Comparison of ENCODE assay signal across 10 cellular contexts in genomic region chr17:43468746-43469544, GRCh38. TPM values are rescaled to one million over a fixed set of nuclear protein-coding genes. Genes with fewer than 3 reads are reported as not detected.
DNase-seq lines count a peak whose midpoint lies in the region; ATAC-seq, FAIRE-seq and TF ChIP-seq lines count a peak whose summit lies in the region.
"Had no signal": no experiment of that assay in that cellular context is flagged by ENCODE, and none has a peak within 500 bp of the region (broad histone marks: within the 10 kb centered on the region; RNA-seq: fewer than 3 reads in every experiment).

No MANE protein-coding gene starts in this region.

- no peak overlapping the region for H3K27ac ChIP-seq in HEK293 (ENCODE audit: extremely low read depth, low read depth, low read length)
- H3K27ac ChIP-seq in RWPE2 (ENCODE audit: poor library complexity, severe bottlenecking), result peak overlapping the region; percentile 94
- H3K27ac ChIP-seq in thymus (ENCODE audit: low read depth), result peak overlapping the region; percentile 67
- no peak overlapping the region for H3K27ac ChIP-seq in small intestine (ENCODE audit: low read depth in 1 of 2, low read length in 1 of 2)

- H3K4me1 ChIP-seq in HEK293 (ENCODE audit: control insufficient read depth, insufficient read depth, low read length) (no peaks in the 10 kb centered on the region), RWPE2 (ENCODE audit: insufficient read depth, poor library complexity, severe bottlenecking) (peaks cover 27% of the 10 kb centered on the region), thymus (ENCODE audit: control insufficient read depth, insufficient read depth, low read length) (no peaks in the 10 kb centered on the region), small intestine (ENCODE audit: control insufficient read depth in 2 of 2, insufficient read depth in 1 of 2, low read depth in 1 of 2, low read length in 1 of 2) (no peaks in the 10 kb centered on the region)

- CTCF ChIA-PET in HEK293 (lab: Yijun Ruan, JAX), result interaction anchor here (0.6 to 4.9 kb wide), 6 partner anchors 10 to 75 kb away, joined by 3 to 39 read pairs (median 4); partner anchors contain the start of gene DHX8

- ATAC-seq in RWPE2 (ENCODE audit: low read depth), result peak; percentile 96
- no peak for ATAC-seq in HG02623 (IDR thresholded peaks at IDR 0.05; ENCODE audit: unreplicated experiment)

- no peak for FAIRE-seq in small intestine (lab: Jason Lieb, UNC)

- H3K36me3 ChIP-seq in HEK293 (ENCODE audit: control insufficient read depth in 2 of 2, insufficient read depth in 1 of 2, low read length in 2 of 2), result no peaks in the 10 kb centered on the region
- no peaks in the 10 kb centered on the region for H3K36me3 ChIP-seq in RWPE2 (ENCODE audit: low read depth)
- H3K36me3 ChIP-seq in thymus (ENCODE audit: control insufficient read depth, insufficient read depth), result no peaks in the 10 kb centered on the region
- no peaks in the 10 kb centered on the region for H3K36me3 ChIP-seq in small intestine (ENCODE audit: control insufficient read depth in 2 of 2, insufficient read depth in 2 of 2, low read length in 2 of 2)
- H3K36me3 ChIP-seq: adrenal gland had no signal

- H3K9me3 ChIP-seq in HEK293 (ENCODE audit: control insufficient read depth, insufficient read depth, low read depth, low read length) (no peaks in the 10 kb centered on the region), RWPE2 (ENCODE audit: severe bottlenecking) (no peaks in the 10 kb centered on the region), thymus (ENCODE audit: control insufficient read depth) (no peaks in the 10 kb centered on the region), small intestine (ENCODE audit: control insufficient read depth, low read depth) (no peaks in the 10 kb centered on the region)
- H3K9me3 ChIP-seq: adrenal gland had no signal

- POLR2A ChIA-PET in HEK293 (lab: Yijun Ruan, JAX), result interaction anchor here (2.8 kb wide), 1 partner anchor 70 kb away, joined by 13 read pairs; the partner anchor contains the start of gene ARL4D

- TF ChIP-seq CTCF in HEK293 (tag by site-specific recombination; IDR thresholded peaks at IDR 0.05) (no peak), RWPE2 (IDR thresholded peaks at IDR 0.05; ENCODE audit: poor library complexity, severe bottlenecking) (no peak), fibroblast of pulmonary artery (IDR thresholded peaks at IDR 0.05; ENCODE audit: low read length, missing control alignments) (no peak)

- H3K27me3 ChIP-seq in RWPE2 (ENCODE audit: insufficient read depth, poor library complexity, severe bottlenecking), result no peaks in the 10 kb centered on the region
- H3K27me3 ChIP-seq in thymus (ENCODE audit: control insufficient read depth, insufficient read depth), result no peaks in the 10 kb centered on the region
- no peaks in the 10 kb centered on the region for H3K27me3 ChIP-seq in small intestine (ENCODE audit: control insufficient read depth in 2 of 2, insufficient read depth in 2 of 2, low read length in 2 of 2)
- H3K27me3 ChIP-seq: adrenal gland had no signal

- DNase-seq in RWPE2 (ENCODE audit: low spot score) (peak; percentile 82), fibroblast of pulmonary artery (ENCODE audit: low read depth) (peak; percentile 48), mucosa of gallbladder (ENCODE audit: low spot score) (no peak), small intestine (no peak)
- DNase-seq: left cardiac atrium, NCI-H2029 had no signal

- WGBS in thymus, result 80% methylated on average over 7 of the region's 7 CpGs
- 63 to 69% (median 68%) methylated on average over 7 of the region's 7 CpGs for WGBS in small intestine, 3 donors

- H3K4me3 ChIP-seq in HEK293 (ENCODE audit: low read depth, low read length), result no peak overlapping the region
- H3K4me3 ChIP-seq in RWPE2 (ENCODE audit: severe bottlenecking), result no peak overlapping the region
- H3K4me3 ChIP-seq in fibroblast of pulmonary artery (replicated peaks; ENCODE audit: low read depth, low read length), result no peak overlapping the region
- no peak overlapping the region for H3K4me3 ChIP-seq in thymus (ENCODE audit: low read length)
- H3K4me3 ChIP-seq in small intestine (ENCODE audit: low read depth in 1 of 2, low read length in 2 of 2), result no peak overlapping the region
- H3K4me3 ChIP-seq: adrenal gland had no signal

TF ChIP-seq in HEK293, 187 proteins besides CTCF, POLR2A, EP300 and RAD21 (continues in another document):
- TF ChIP-seq ZNF692 (tag by site-specific recombination; IDR thresholded peaks at IDR 0.05) (0 out of 2 replicates have a peak, but pooled peaks have one; percentile 28), ZNF274 (IDR thresholded peaks at IDR 0.05; ENCODE audit: low read length) (no peak), ZNF274 (tag by site-specific recombination; IDR thresholded peaks at IDR 0.05; ENCODE audit: borderline replicate concordance) (no peak), ZNF785 (tag by site-specific recombination; IDR thresholded peaks at IDR 0.05) (no peak), ZNF837 (tag by site-specific recombination; IDR thresholded peaks at IDR 0.05) (no peak), ZNF335 (tag by site-specific recombination; conservative IDR thresholded peaks at IDR 0.05) (no peak), ZNF324 (tag by site-specific recombination; IDR thresholded peaks at IDR 0.05) (no peak), ZNF433 (tag by site-specific recombination; IDR thresholded peaks at IDR 0.05; ENCODE audit: low read depth) (no peak), PATZ1 (tag by site-specific recombination; IDR thresholded peaks at IDR 0.05) (0 out of 2 replicates have a peak, but pooled peaks have one; percentile 20), ZNF664 (tag by site-specific recombination; IDR thresholded peaks at IDR 0.05) (peak; percentile 88), ZNF24 (tag by site-specific recombination; IDR thresholded peaks at IDR 0.05) (no peak), ZNF404 (tag by site-specific recombination; IDR thresholded peaks at IDR 0.05) (no peak), KLF17 (tag by site-specific recombination; IDR thresholded peaks at IDR 0.05) (no peak), ZFP37 (tag by site-specific recombination; IDR thresholded peaks at IDR 0.05) (peak; percentile 64; the same call in 1 of the 2 replicates), ZNF112 (tag by site-specific recombination; IDR thresholded peaks at IDR 0.05) (no peak), ZNF544 (tag by site-specific recombination; IDR thresholded peaks at IDR 0.05) (no peak), ZNF366 (tag by site-specific recombination; conservative IDR thresholded peaks at IDR 0.05) (0 out of 2 replicates have a peak, but pooled peaks have one; percentile 15), PRDM6 (tag by site-specific recombination; IDR thresholded peaks at IDR 0.05) (no peak)

RNA-seq across cellular contexts. Expression of gene DHX8, which starts 14.8 kb away (rescaled TPM):
- 42.2 TPM for polyA plus RNA-seq in thymus
- total RNA-seq in mucosa of gallbladder, result 39.2 TPM
- polyA plus RNA-seq in small intestine, result 10 to 100 TPM; 21.6 to 33.8 (median 27.3) TPM

Comparison
In these comparisons a context has a peak if more than half of its experiments do, and no peak if none do; other contexts are left out.
1. H3K27ac ChIP-seq: peak in RWPE2 (single experiment) and thymus (single experiment); none in HEK293 (single experiment) and small intestine (0 of 2).
2. DNase-seq: peak in RWPE2 (single experiment) and fibroblast of pulmonary artery (single experiment); none in mucosa of gallbladder (single experiment) and small intestine (single experiment).